In the genomic region with DNA sequence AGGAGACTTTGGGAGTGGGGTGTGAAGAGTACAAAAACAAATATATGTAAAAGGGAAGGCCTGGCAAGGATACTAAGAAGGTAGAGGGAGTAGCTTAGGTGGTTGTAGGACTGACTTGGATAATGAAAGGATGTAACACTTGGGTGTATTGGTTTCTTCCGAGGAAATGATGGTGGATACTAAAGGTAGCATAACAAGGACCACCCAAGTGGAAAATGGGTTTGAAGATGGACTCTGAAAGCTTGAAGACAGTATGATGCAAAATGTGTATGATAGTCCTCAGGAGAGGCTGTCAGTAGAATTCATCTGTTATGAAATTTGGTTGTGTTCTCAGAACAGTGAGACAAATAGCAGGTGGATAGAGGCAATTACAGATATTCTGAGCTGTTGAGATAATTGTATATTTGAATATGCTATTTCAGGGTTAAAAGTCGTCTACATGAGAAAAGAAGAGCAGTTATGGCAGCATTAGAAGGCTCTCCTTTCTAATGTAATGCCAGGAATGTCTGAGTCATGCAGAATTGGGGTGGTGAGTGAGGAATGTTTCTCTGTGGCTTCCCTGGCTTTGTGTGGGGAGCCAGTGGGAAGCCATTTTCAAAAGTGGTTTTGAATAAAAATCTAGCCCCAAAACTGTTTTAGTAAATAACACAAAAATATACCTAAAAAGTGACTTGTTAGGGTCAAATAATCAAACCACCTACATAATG, we compare ENCODE assay signal across 11 cellular contexts.
DNase-seq lines count a peak whose midpoint lies in the region; ATAC-seq and TF ChIP-seq lines count a peak whose summit lies in the region.
"Had no signal": no experiment of that assay in that cellular context is flagged by ENCODE, and none has a peak within 500 bp of the region (broad histone marks: within the 10 kb centered on the region; RNA-seq: fewer than 3 reads in every experiment).

No MANE protein-coding gene starts in this region.

- ATAC-seq in activated CD4-positive, CD25-positive, alpha-beta regulatory T cell treated with anti-CD3 and anti-CD28 coated beads, Interleukin-2, amount 50 U/mL, for 24 hours: no peak
- ATAC-seq: gastroesophageal sphincter had no signal

- no peak overlapping the region for H3K4me3 Mint-ChIP-seq in T-helper 2 cell treated with Interferon-gamma antibody and Interleukin-4, amounts not matched to agents 5 μg/mL and 100 μg/mL, for 36 hours

- no peak for TF ChIP-seq CTCF in RWPE1 (conservative IDR thresholded peaks at IDR 0.05; ENCODE audit: low read depth)

- POLR2A ChIA-PET in RWPE1 (lab: Yijun Ruan, JAX; ENCODE audit: low non-redundant PET): no interaction called here

- peaks cover 2% of the 10 kb centered on the region for H3K27me3 Mint-ChIP-seq in T-helper 2 cell treated with Interferon-gamma antibody and Interleukin-4, amounts not matched to agents 5 μg/mL and 100 μg/mL, for 36 hours (ENCODE audit: low read depth)

- no peak overlapping the region for H3K27ac Mint-ChIP-seq in T-helper 2 cell treated with Interferon-gamma antibody and Interleukin-4, amounts not matched to agents 5 μg/mL and 100 μg/mL, for 36 hours

- CTCF ChIA-PET in RWPE1 (lab: Yijun Ruan, JAX): interaction anchor here (0.5 to 1.1 kb wide), 2 partner anchors 38 to 995 kb away, joined by 3 read pairs; no protein-coding TSS in a partner anchor

- H3K9me3 Mint-ChIP-seq in T-helper 2 cell treated with Interferon-gamma antibody and Interleukin-4, amounts not matched to agents 5 μg/mL and 100 μg/mL, for 36 hours: no peaks in the 10 kb centered on the region

- DNase-seq in GM04503 (ENCODE audit: low read depth): peak; percentile 74
- DNase-seq in RWPE1 (ENCODE audit: low spot score): peak; percentile 84
- DNase-seq in fibroblast of peridontal ligament (ENCODE audit: extremely low read depth): peak; percentile 91
- peak; percentile 87 for DNase-seq in renal cortical epithelial cell (ENCODE audit: low read depth)
- no peak for DNase-seq in T-helper 2 cell treated with Interferon-gamma antibody and Interleukin-4, amounts not matched to agents 5 μg/mL and 100 μg/mL, for 36 hours (ENCODE audit: low spot score)
- DNase-seq in NK-92 treated with Interleukin-12 subunit alpha and Interleukin-12 subunit beta, amount 100 ng/mL, for 24 hours (lab: John Stamatoyannopoulos, UW): no peak
- no peak for DNase-seq in NCI-H526 treated with DMSO at 0.1 percent for 48 hours (lab: John Stamatoyannopoulos, UW)
- DNase-seq: NCI-H2029 treated with DMSO at 0.1 percent for 48 hours, nucleus accumbens had no signal

- no peaks in the 10 kb centered on the region for H3K36me3 Mint-ChIP-seq in T-helper 2 cell treated with Interferon-gamma antibody and Interleukin-4, amounts not matched to agents 5 μg/mL and 100 μg/mL, for 36 hours (ENCODE audit: low read depth)

- no peak overlapping the region for H3K27ac ChIP-seq in RWPE1
- H3K27ac ChIP-seq: gastroesophageal sphincter had no signal

- no peaks in the 10 kb centered on the region for H3K4me1 Mint-ChIP-seq in T-helper 2 cell treated with Interferon-gamma antibody and Interleukin-4, amounts not matched to agents 5 μg/mL and 100 μg/mL, for 36 hours (ENCODE audit: low read depth)

Comparison
In these comparisons a context has a peak if more than half of its experiments do, and no peak if none do; other contexts are left out.
1. DNase-seq: peak in GM04503 (single experiment), RWPE1 (single experiment), fibroblast of peridontal ligament (single experiment) and renal cortical epithelial cell (single experiment); none in T-helper 2 cell treated with Interferon-gamma antibody and Interleukin-4, amounts not matched to agents 5 μg/mL and 100 μg/mL, for 36 hours (single experiment), NK-92 treated with Interleukin-12 subunit alpha and Interleukin-12 subunit beta, amount 100 ng/mL, for 24 hours (single experiment) and NCI-H526 treated with DMSO at 0.1 percent for 48 hours (single experiment).